Comparison of ENCODE assay signal across 8 cellular contexts in the genomic region with DNA sequence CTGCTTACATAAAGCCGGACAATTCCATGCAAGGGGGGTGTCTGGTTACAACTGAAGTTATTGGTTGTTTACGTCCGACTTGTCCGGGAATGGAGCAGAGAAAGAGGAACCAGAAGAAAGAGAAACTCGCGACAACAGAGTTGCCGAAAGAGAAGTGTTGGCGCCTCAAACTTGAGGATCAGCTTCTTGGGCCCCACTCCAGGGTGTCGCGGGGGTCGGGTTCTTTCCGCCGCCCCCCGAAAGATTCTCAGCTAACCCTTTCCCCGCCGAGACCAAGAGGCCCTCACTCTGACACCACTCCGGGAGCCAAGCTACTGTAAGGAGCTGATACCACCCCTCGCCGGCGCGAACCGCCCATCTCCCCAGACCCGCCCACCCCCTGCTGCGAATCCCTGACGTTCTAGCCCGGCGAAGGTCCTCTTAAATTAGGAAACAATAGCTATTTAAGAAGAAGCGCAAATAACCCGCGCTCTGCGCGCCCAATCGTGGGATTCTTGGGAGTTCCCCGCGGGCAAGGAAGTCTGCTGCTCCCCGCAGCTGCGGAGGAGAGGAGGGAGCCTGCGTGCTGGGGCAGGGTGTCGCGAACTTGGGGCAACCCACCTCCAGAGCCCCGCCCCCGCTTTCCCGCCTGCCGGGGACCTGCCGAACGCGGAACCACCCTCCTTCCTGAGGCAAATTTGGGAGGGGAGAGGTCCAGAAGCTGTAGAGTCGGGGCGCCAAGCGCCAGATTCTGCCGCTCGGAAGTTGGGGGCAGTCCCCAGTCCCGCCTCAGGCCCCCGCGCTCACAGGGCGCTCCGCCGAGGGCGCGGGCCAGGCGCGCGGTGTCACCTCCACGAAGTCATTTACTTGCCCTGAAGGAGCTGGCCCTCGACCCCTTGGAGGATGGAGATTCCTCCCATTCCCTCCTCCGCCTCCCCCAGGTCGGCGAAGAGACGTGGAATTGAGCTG. TPM values are rescaled to one million over a fixed set of nuclear protein-coding genes. Genes with fewer than 3 reads are reported as not detected.
DNase-seq lines count a peak whose midpoint lies in the region; ATAC-seq and TF ChIP-seq lines count a peak whose summit lies in the region.

No MANE protein-coding gene starts in this region.

- H3K9ac ChIP-seq in SK-N-SH, result no peak overlapping the region

- peaks cover 29% of the 10 kb centered on the region for H3K4me1 Mint-ChIP-seq in activated CD4-positive, alpha-beta T cell treated with anti-CD3 and anti-CD28 coated beads, Interleukin-2, amount 10 ng/mL, durations not matched to agents 7 days and 5 days
- peaks cover 12 to 36% (median 30%) of the 10 kb centered on the region in 4 donors for H3K4me1 Mint-ChIP-seq in naive thymus-derived CD8-positive, alpha-beta T cell

- peak overlapping the region; percentile 4 to 25; a peak in 2 of 4 replicates for H3K4me3 ChIP-seq in SK-N-SH (ENCODE audit: low read depth in 2 of 2, low read length in 1 of 2)
- peak overlapping the region; percentile 43 for H3K4me3 ChIP-seq in epithelial cell of esophagus (ENCODE audit: low read length)

- peak overlapping the region; percentile 41; the same call in 1 of the 2 replicates for H2AFZ ChIP-seq in SK-N-SH (ENCODE audit: low read depth)

- H3K9me3 Mint-ChIP-seq in activated CD4-positive, alpha-beta T cell treated with anti-CD3 and anti-CD28 coated beads, Interleukin-2, amount 10 ng/mL, durations not matched to agents 7 days and 5 days, result no peaks in the 10 kb centered on the region
- peaks cover 0 to 11% (median 2%) of the 10 kb centered on the region in 9 donors for H3K9me3 Mint-ChIP-seq in naive thymus-derived CD8-positive, alpha-beta T cell

- no peak overlapping the region for H3K27ac ChIP-seq in SK-N-SH (ENCODE audit: low read depth in 2 of 2, low read length in 1 of 2)

- POLR2A ChIA-PET in activated CD4-positive, alpha-beta T cell treated with anti-CD3 and anti-CD28 coated beads, Interleukin-2, amount 10 ng/mL, durations not matched to agents 7 days and 5 days (lab: Charles Lee), result no interaction called here
- POLR2A ChIA-PET in SK-N-SH (lab: Yijun Ruan, JAX), result no interaction called here
- POLR2A ChIA-PET in naive thymus-derived CD8-positive, alpha-beta T cell (lab: Charles Lee), result interaction anchor here (2.2 kb wide), 1 partner anchor 11 kb away, joined by 7 read pairs; no protein-coding TSS in a partner anchor

- H3K27me3 Mint-ChIP-seq in activated CD4-positive, alpha-beta T cell treated with anti-CD3 and anti-CD28 coated beads, Interleukin-2, amount 10 ng/mL, durations not matched to agents 7 days and 5 days, result peaks cover 87% of the 10 kb centered on the region
- H3K27me3 Mint-ChIP-seq in naive thymus-derived CD8-positive, alpha-beta T cell, result peaks cover 44 to 98% (median 74%) of the 10 kb centered on the region in 5 donors

- H3K27me3 ChIP-seq in SK-N-SH (ENCODE audit: insufficient read depth), result peaks cover 62% of the 10 kb centered on the region

- TF ChIP-seq EP300 in SK-N-SH (IDR thresholded peaks at IDR 0.05; ENCODE audit: borderline replicate concordance in 1 of 2, low read depth in 1 of 2, low read length in 1 of 2), result no peak

- H3K9me3 ChIP-seq in SK-N-SH, result no peaks in the 10 kb centered on the region

- H3K36me3 Mint-ChIP-seq in activated CD4-positive, alpha-beta T cell treated with anti-CD3 and anti-CD28 coated beads, Interleukin-2, amount 10 ng/mL, durations not matched to agents 7 days and 5 days (ENCODE audit: low read depth), result peaks cover 3% of the 10 kb centered on the region
- H3K36me3 Mint-ChIP-seq in naive thymus-derived CD8-positive, alpha-beta T cell, result peaks cover 0 to 10% (median 4%) of the 10 kb centered on the region in 3 donors

- no peaks in the 10 kb centered on the region for H3K9me2 ChIP-seq in SK-N-SH

- H3K79me2 ChIP-seq in SK-N-SH (ENCODE audit: insufficient read depth), result no peaks in the 10 kb centered on the region

- peaks cover 0 to 18% of the 10 kb centered on the region in 2 experiments; a peak in 3 of 4 replicates for H3K4me1 ChIP-seq in SK-N-SH (ENCODE audit: control insufficient read depth in 1 of 2, insufficient read depth in 2 of 2, low read depth in 1 of 2, low read length in 1 of 2)

- TF ChIP-seq RAD21 in SK-N-SH (IDR thresholded peaks at IDR 0.05; ENCODE audit: low read length), result no peak

- CTCF ChIA-PET in activated CD4-positive, alpha-beta T cell treated with anti-CD3 and anti-CD28 coated beads, Interleukin-2, amount 10 ng/mL, durations not matched to agents 7 days and 5 days (lab: Charles Lee), result interaction anchor here (0.8 to 3.8 kb wide), 4 partner anchors 9 to 924 kb away, joined by 3 to 42 read pairs (median 4); no protein-coding TSS in a partner anchor
- CTCF ChIA-PET in SK-N-SH (lab: Yijun Ruan, JAX), result interaction anchor here (0.6 to 4.7 kb wide), 6 partner anchors 9 to 923 kb away, joined by 3 to 19 read pairs (median 6); a partner anchor contains a TSS

- H4K20me1 ChIP-seq in SK-N-SH (ENCODE audit: insufficient read depth), result no peaks in the 10 kb centered on the region

- H3K36me3 ChIP-seq in SK-N-SH (replicated peaks in 1 of 2; ENCODE audit: control insufficient read depth in 1 of 2, insufficient read depth in 2 of 2, low read length in 1 of 2), result no peaks in the 10 kb centered on the region

- peak overlapping the region; percentile 60 for H3K4me3 Mint-ChIP-seq in activated CD4-positive, alpha-beta T cell treated with anti-CD3 and anti-CD28 coated beads, Interleukin-2, amount 10 ng/mL, durations not matched to agents 7 days and 5 days
- peak overlapping the region; percentile 66 to 89 (median 77) for H3K4me3 Mint-ChIP-seq in naive thymus-derived CD8-positive, alpha-beta T cell

- 36% methylated on average over 25 of the region's 69 CpGs for WGBS in SK-N-SH (ENCODE audit: low lambda C conversion rate)

- TF ChIP-seq CTCF in SK-N-SH (IDR thresholded peaks at IDR 0.05), result no peak
- no peak for TF ChIP-seq CTCF in epithelial cell of esophagus (IDR thresholded peaks at IDR 0.05; ENCODE audit: insufficient read depth, low read depth, low read length, missing control alignments)

- no peaks in the 10 kb centered on the region for H3F3A ChIP-seq in SK-N-SH (replicated peaks; ENCODE audit: insufficient read depth)

- H3K4me2 ChIP-seq in SK-N-SH, result peak overlapping the region; percentile 66

- no peak for DNase-seq in activated CD4-positive, alpha-beta T cell treated with anti-CD3 and anti-CD28 coated beads, Interleukin-2, amount 10 ng/mL, durations not matched to agents 7 days and 5 days
- DNase-seq in activated CD4-positive, alpha-beta T cell treated with anti-CD3 and anti-CD28 coated beads, Interleukin-2, amount 50 U/mL, for 1 hour, result no peak
- no peak for DNase-seq in SK-N-SH
- DNase-seq in epithelial cell of esophagus (ENCODE audit: low read depth), result no peak
- peak in 5 of 10 donors; percentile 21 to 36 (median 26) for DNase-seq in naive thymus-derived CD8-positive, alpha-beta T cell

- peak; percentile 59 for ATAC-seq in naive thymus-derived CD8-positive, alpha-beta T cell
- ATAC-seq in GM18858 (IDR thresholded peaks at IDR 0.05; ENCODE audit: unreplicated experiment) (no peak), GM21786 (IDR thresholded peaks at IDR 0.05; ENCODE audit: unreplicated experiment) (no peak), GM21515 (IDR thresholded peaks at IDR 0.05; ENCODE audit: unreplicated experiment) (no peak)

- no peak overlapping the region for H3K27ac Mint-ChIP-seq in activated CD4-positive, alpha-beta T cell treated with anti-CD3 and anti-CD28 coated beads, Interleukin-2, amount 10 ng/mL, durations not matched to agents 7 days and 5 days
- peak overlapping the region in 1 of 10 donors; percentile 13 for H3K27ac Mint-ChIP-seq in naive thymus-derived CD8-positive, alpha-beta T cell

TF ChIP-seq in SK-N-SH, 30 proteins besides CTCF, POLR2A, EP300 and RAD21:
- TF ChIP-seq GABPA (IDR thresholded peaks at IDR 0.05; ENCODE audit: low read depth), result no peak
- TF ChIP-seq EZH2phosphoT487 (IDR thresholded peaks at IDR 0.05; ENCODE audit: borderline replicate concordance, low read depth), result peak; percentile 79; the same call in 1 of the 2 replicates
TF ChIP-seq in SK-N-SH: peak in this region for 1.

RNA-seq across cellular contexts. Expression of a gene that starts 8.5 kb away (rescaled TPM):
- not detected for total RNA-seq in activated CD4-positive, alpha-beta T cell treated with anti-CD3 and anti-CD28 coated beads, Interleukin-2, amount 10 ng/mL, durations not matched to agents 7 days and 5 days
- polyA plus RNA-seq in SK-N-SH (2012; rRNA removed), result not detected in 2 replicates
- polyA plus RNA-seq in SK-N-SH (2012; cell fraction: cytosol; rRNA removed), result not detected in 2 replicates
- not detected in 2 replicates for polyA plus RNA-seq in SK-N-SH (2012; cell fraction: nucleus; rRNA removed)
- total RNA-seq in naive thymus-derived CD8-positive, alpha-beta T cell, result not detected
- not detected for polyA plus RNA-seq in naive thymus-derived CD8-positive, alpha-beta T cell

Comparison
In these comparisons a context has a peak if more than half of its experiments do, and no peak if none do; other contexts are left out.
1. ATAC-seq: peak in naive thymus-derived CD8-positive, alpha-beta T cell (2 of 2); none in GM18858 (single experiment), GM21786 (single experiment) and GM21515 (single experiment).